ENCODE assay signal across 8 cellular contexts in the genomic region with DNA sequence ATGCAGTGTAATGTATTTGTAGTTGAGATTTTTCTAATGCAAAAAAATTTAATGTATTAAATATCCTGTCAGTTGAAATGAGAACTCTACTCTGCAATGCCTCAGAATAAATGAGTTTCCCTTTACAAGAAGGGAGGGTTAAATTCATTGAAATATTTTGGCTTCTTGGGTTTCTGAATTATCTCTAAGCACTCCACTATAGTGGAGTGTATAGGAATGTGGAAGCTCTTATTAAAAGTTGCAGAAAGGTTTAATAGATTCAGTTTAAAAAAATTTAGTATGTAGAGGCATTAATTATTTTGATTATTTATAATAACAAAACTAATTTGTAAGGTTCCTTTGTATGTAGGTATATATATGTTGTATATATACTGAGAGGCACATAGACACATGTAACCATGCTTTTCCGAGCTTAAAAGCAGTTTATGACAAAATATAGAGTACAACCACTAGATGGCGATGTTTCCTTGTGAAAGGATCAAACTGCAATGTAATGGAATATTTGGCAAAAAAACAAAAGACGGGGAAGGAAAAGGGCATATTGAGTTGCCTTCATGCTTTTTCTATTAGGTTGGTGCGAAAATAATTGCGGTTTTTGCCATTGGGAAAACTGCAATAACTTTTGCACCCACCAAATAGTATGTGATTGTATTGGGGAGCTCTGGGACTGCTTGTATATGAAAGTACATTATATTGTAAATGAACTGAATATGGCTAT.
DNase-seq lines count a peak whose midpoint lies in the region; ATAC-seq, FAIRE-seq and TF ChIP-seq lines count a peak whose summit lies in the region.

No MANE protein-coding gene starts in this region.

- no peaks in the 10 kb centered on the region for H3K36me3 ChIP-seq in CD4-positive, alpha-beta memory T cell (ENCODE audit: insufficient read depth, low read length)
- no peaks in the 10 kb centered on the region for H3K36me3 ChIP-seq in astrocyte (ENCODE audit: insufficient read depth, low read length)
- peaks cover 0 to 29% (median 0%) of the 10 kb centered on the region in 3 donors for H3K36me3 ChIP-seq in tibial nerve

- H3K9me3 Mint-ChIP-seq in CD4-positive, alpha-beta memory T cell: peaks cover 0 to 1% (median 0%) of the 10 kb centered on the region in 8 donors
- no peaks in the 10 kb centered on the region for H3K9me3 Mint-ChIP-seq in astrocyte (ENCODE audit: unreplicated experiment)

- H4K20me1 ChIP-seq in astrocyte (ENCODE audit: insufficient read depth, low read length): no peaks in the 10 kb centered on the region

- H3K4me3 ChIP-seq in CD4-positive, alpha-beta memory T cell (ENCODE audit: low read length in 2 of 2): no peak overlapping the region
- no peak overlapping the region for H3K4me3 ChIP-seq in astrocyte (ENCODE audit: insufficient read depth, low read depth, low read length)
- H3K4me3 ChIP-seq in tibial nerve: no peak overlapping the region

- H3K9ac ChIP-seq in astrocyte (ENCODE audit: low read length): no peak overlapping the region

- H2AFZ ChIP-seq in astrocyte (ENCODE audit: low read depth, low read length): no peak overlapping the region

- H3K4me1 ChIP-seq in CD4-positive, alpha-beta memory T cell (ENCODE audit: insufficient read depth, low read length): no peaks in the 10 kb centered on the region
- H3K4me1 ChIP-seq in astrocyte (ENCODE audit: insufficient read depth, low read length) (no peaks in the 10 kb centered on the region), tibial nerve (no peaks in the 10 kb centered on the region)

- H3K4me1 Mint-ChIP-seq in CD4-positive, alpha-beta memory T cell: peaks cover 0 to 2% (median 1%) of the 10 kb centered on the region in 4 donors
- peaks cover 9% of the 10 kb centered on the region for H3K4me1 Mint-ChIP-seq in astrocyte (ENCODE audit: low read depth, unreplicated experiment)

- CTCF ChIA-PET in CD4-positive, alpha-beta memory T cell (lab: Charles Lee; ENCODE audit: partially characterized antibody): interaction anchor here (0.6 to 5.3 kb wide), 22 partner anchors 8 to 1568 kb away, joined by 3 to 78 read pairs (median 5); no protein-coding TSS in a partner anchor

- no peaks in the 10 kb centered on the region for H3K9me3 ChIP-seq in CD4-positive, alpha-beta memory T cell (ENCODE audit: control insufficient read depth in 1 of 2, low read length in 2 of 2)
- H3K9me3 ChIP-seq in astrocyte (ENCODE audit: insufficient read depth, low read depth, low read length) (no peaks in the 10 kb centered on the region), tibial nerve (no peaks in the 10 kb centered on the region)

- WGBS in tibial nerve, 2 donors: 12 to 13% methylated on average over 5 of the region's 5 CpGs

- H3K27ac Mint-ChIP-seq in CD4-positive, alpha-beta memory T cell: no peak overlapping the region
- H3K27ac Mint-ChIP-seq in astrocyte (ENCODE audit: unreplicated experiment): no peak overlapping the region

- H3K27ac ChIP-seq in CD4-positive, alpha-beta memory T cell (ENCODE audit: low read depth, low read length): no peak overlapping the region
- H3K27ac ChIP-seq in astrocyte (ENCODE audit: low read depth, low read length) (no peak overlapping the region), tibial nerve (no peak overlapping the region)

- ATAC-seq in GM18873 (IDR thresholded peaks at IDR 0.05; ENCODE audit: low FRiP score, unreplicated experiment): peak; percentile 73
- ATAC-seq in HG03159 (IDR thresholded peaks at IDR 0.05; ENCODE audit: unreplicated experiment): peak; percentile 65

- TF ChIP-seq CTCF in astrocyte (IDR thresholded peaks at IDR 0.05; ENCODE audit: insufficient read depth, low read depth, low read length) (peak; percentile 70), tibial nerve (IDR thresholded peaks at IDR 0.05) (peak; percentile 44 to 63 (median 51))

- no peak for TF ChIP-seq POLR2A in tibial nerve (IDR thresholded peaks at IDR 0.05)

- H3K27me3 Mint-ChIP-seq in CD4-positive, alpha-beta memory T cell: no peaks in the 10 kb centered on the region
- no peaks in the 10 kb centered on the region for H3K27me3 Mint-ChIP-seq in astrocyte (ENCODE audit: low read depth, unreplicated experiment)

- H3K79me2 ChIP-seq in astrocyte (ENCODE audit: insufficient read depth, low read length): no peaks in the 10 kb centered on the region

- POLR2A ChIA-PET in CD4-positive, alpha-beta memory T cell (lab: Charles Lee; ENCODE audit: partially characterized antibody): no interaction called here

- no peak overlapping the region for H3K4me2 ChIP-seq in astrocyte (ENCODE audit: low read length)

- H3K27me3 ChIP-seq in CD4-positive, alpha-beta memory T cell (ENCODE audit: insufficient read depth, low read length): no peaks in the 10 kb centered on the region
- H3K27me3 ChIP-seq in astrocyte (ENCODE audit: insufficient read depth, low read length): no peaks in the 10 kb centered on the region
- H3K27me3 ChIP-seq in tibial nerve: no peaks in the 10 kb centered on the region

- FAIRE-seq in astrocyte (lab: Jason Lieb, UNC): peak; percentile 32

- intact Hi-C loops in CD4-positive, alpha-beta memory T cell (cut with micrococcal nuclease): loop anchor here (2.0 kb wide), 1 partner anchor 1566 kb away; no protein-coding TSS in a partner anchor

- no peak for TF ChIP-seq EP300 in tibial nerve (IDR thresholded peaks at IDR 0.05)

- peak overlapping the region in 1 of 8 donors; percentile 3 for H3K4me3 Mint-ChIP-seq in CD4-positive, alpha-beta memory T cell
- H3K4me3 Mint-ChIP-seq in astrocyte (ENCODE audit: unreplicated experiment): no peak overlapping the region

- peaks cover 0 to 2% of the 10 kb centered on the region in 2 donors for H3K36me3 Mint-ChIP-seq in CD4-positive, alpha-beta memory T cell
- H3K36me3 Mint-ChIP-seq in astrocyte (ENCODE audit: low read depth, unreplicated experiment): no peaks in the 10 kb centered on the region

- DNase-seq in CD4-positive, alpha-beta memory T cell: peak in 4 of 5 donors; percentile 18 to 33 (median 24)
- DNase-seq in NCI-H2227 treated with DMSO at 0.1 percent for 48 hours (lab: John Stamatoyannopoulos, UW) (peak; percentile 75), astrocyte (ENCODE audit: low read depth) (peak; percentile 53), iPS-NIHi11 (ENCODE audit: low spot score) (peak; percentile 40), tibial nerve (ENCODE audit: low spot score in 2 of 2) (no peak), mucosa of gallbladder (ENCODE audit: low spot score) (no peak)

Comparison
In these comparisons a context has a peak if more than half of its experiments do, and no peak if none do; other contexts are left out.
1. DNase-seq: peak in CD4-positive, alpha-beta memory T cell (4 of 5), NCI-H2227 treated with DMSO at 0.1 percent for 48 hours (single experiment), astrocyte (single experiment) and iPS-NIHi11 (single experiment); none in tibial nerve (0 of 2) and mucosa of gallbladder (single experiment).